Comparison of ENCODE assay signal across 1 cellular context in genomic region chr2:202494300-202494699, GRCh38.
TF ChIP-seq lines count a peak whose summit lies in the region.

No MANE protein-coding gene starts in this region.

TF ChIP-seq in HepG2, 621 proteins besides CTCF, POLR2A, EP300 and RAD21 (continued from another document and continues in another):
- TF ChIP-seq ELK4 (CRISPR knock-in tag; IDR thresholded peaks at IDR 0.05; ENCODE audit: borderline replicate concordance): no peak
- no peak for TF ChIP-seq E2F1 (CRISPR knock-in tag; IDR thresholded peaks at IDR 0.05)
- TF ChIP-seq MED8 (CRISPR knock-in tag; IDR thresholded peaks at IDR 0.05; ENCODE audit: insufficient replicate concordance): no peak
- TF ChIP-seq SOX5 (CRISPR knock-in tag; IDR thresholded peaks at IDR 0.05; ENCODE audit: borderline replicate concordance): peak; percentile 94
- TF ChIP-seq NR1H2 (CRISPR knock-in tag; IDR thresholded peaks at IDR 0.05; ENCODE audit: borderline replicate concordance, low read depth): no peak
- no peak for TF ChIP-seq NFE2 (CRISPR knock-in tag; IDR thresholded peaks at IDR 0.05)
- no peak for TF ChIP-seq KMT2B (CRISPR knock-in tag; IDR thresholded peaks at IDR 0.05)
- TF ChIP-seq KLF13 (CRISPR knock-in tag; IDR thresholded peaks at IDR 0.05): no peak
- TF ChIP-seq ASH2L (IDR thresholded peaks at IDR 0.05; ENCODE audit: insufficient read length, low read depth, low read length): peak; percentile 76
- TF ChIP-seq AFF4 (CRISPR knock-in tag; IDR thresholded peaks at IDR 0.05): no peak
- TF ChIP-seq ZSCAN5A (CRISPR knock-in tag; IDR thresholded peaks at IDR 0.05; ENCODE audit: borderline replicate concordance): no peak
- TF ChIP-seq FIP1L1 (IDR thresholded peaks at IDR 0.05; ENCODE audit: borderline replicate concordance, insufficient read depth, low read depth, low read length): no peak
- no peak for TF ChIP-seq HNRNPH1 (optimal IDR thresholded peaks at IDR 0.05; ENCODE audit: low read depth, low read length)
- no peak for TF ChIP-seq PCBP2 (optimal IDR thresholded peaks at IDR 0.05; ENCODE audit: low read depth, low read length, poor library complexity, severe bottlenecking)
- no peak for TF ChIP-seq ZNF83 (CRISPR knock-in tag; IDR thresholded peaks at IDR 0.05; ENCODE audit: borderline replicate concordance)
- TF ChIP-seq JDP2 (CRISPR knock-in tag; IDR thresholded peaks at IDR 0.05; ENCODE audit: borderline replicate concordance): no peak
- peak; percentile 84 for TF ChIP-seq HDAC2 (CRISPR knock-in tag; IDR thresholded peaks at IDR 0.05)
- TF ChIP-seq ZNF816 (CRISPR knock-in tag; IDR thresholded peaks at IDR 0.05; ENCODE audit: borderline replicate concordance): peak; percentile 86
- no peak for TF ChIP-seq BHLHE40 (IDR thresholded peaks at IDR 0.05; ENCODE audit: low read length)
- TF ChIP-seq ZFP82 (CRISPR knock-in tag; IDR thresholded peaks at IDR 0.05; ENCODE audit: borderline replicate concordance): no peak
- TF ChIP-seq ZNF205 (CRISPR knock-in tag; IDR thresholded peaks at IDR 0.05): no peak
- no peak for TF ChIP-seq ZBTB33 (CRISPR knock-in tag; IDR thresholded peaks at IDR 0.05)
- no peak for TF ChIP-seq KLF9 (CRISPR knock-in tag; IDR thresholded peaks at IDR 0.05; ENCODE audit: low read depth)
- TF ChIP-seq TMF1 (CRISPR knock-in tag; IDR thresholded peaks at IDR 0.05; ENCODE audit: low read depth): no peak
- TF ChIP-seq MBD4 (IDR thresholded peaks at IDR 0.05; ENCODE audit: borderline replicate concordance, low read length): no peak; the same call in 1 of the 2 replicates
- peak; percentile 55; the same call in 1 of the 2 replicates for TF ChIP-seq ZNF792 (CRISPR knock-in tag; IDR thresholded peaks at IDR 0.05)
- TF ChIP-seq DR1 (CRISPR knock-in tag; IDR thresholded peaks at IDR 0.05): no peak
- TF ChIP-seq BRCA1 (CRISPR knock-in tag; IDR thresholded peaks at IDR 0.05): no peak
- no peak for TF ChIP-seq DNMT3B (CRISPR knock-in tag; conservative IDR thresholded peaks at IDR 0.05)
- peak; percentile 53; the same call in 1 of the 2 replicates for TF ChIP-seq ZNF232 (CRISPR knock-in tag; IDR thresholded peaks at IDR 0.05; ENCODE audit: borderline replicate concordance)
- TF ChIP-seq ZNF512B (CRISPR knock-in tag; IDR thresholded peaks at IDR 0.05; ENCODE audit: borderline replicate concordance): no peak
- no peak for TF ChIP-seq ZNF883 (CRISPR knock-in tag; IDR thresholded peaks at IDR 0.05; ENCODE audit: not compliant biosample characterization)
- TF ChIP-seq SMAD9 (CRISPR knock-in tag; IDR thresholded peaks at IDR 0.05): no peak
- TF ChIP-seq ZNF225 (CRISPR knock-in tag; IDR thresholded peaks at IDR 0.05): no peak
- peak; percentile 89 for TF ChIP-seq CEBPB (IDR thresholded peaks at IDR 0.05; ENCODE audit: borderline replicate concordance, low read depth, low read length)
- peak; percentile 68 for TF ChIP-seq CCDC6 (CRISPR knock-in tag; IDR thresholded peaks at IDR 0.05)
- peak; percentile 91 for TF ChIP-seq MNT (IDR thresholded peaks at IDR 0.05)
- peak; percentile 98 for TF ChIP-seq SAP130 (CRISPR knock-in tag; IDR thresholded peaks at IDR 0.05; ENCODE audit: low read depth)
- peak; percentile 82 for TF ChIP-seq SALL1 (CRISPR knock-in tag; IDR thresholded peaks at IDR 0.05)
- TF ChIP-seq MATR3 (CRISPR knock-in tag; IDR thresholded peaks at IDR 0.05): no peak
- TF ChIP-seq HNF4A (CRISPR knock-in tag; IDR thresholded peaks at IDR 0.05): no peak
- TF ChIP-seq RCOR2 (CRISPR knock-in tag; IDR thresholded peaks at IDR 0.05): peak; percentile 56; the same call in 1 of the 2 replicates
- TF ChIP-seq ARID3A (IDR thresholded peaks at IDR 0.05; ENCODE audit: low read depth, low read length): peak; percentile 93
- TF ChIP-seq RARG (CRISPR knock-in tag; IDR thresholded peaks at IDR 0.05; ENCODE audit: low read depth): no peak
- TF ChIP-seq ZNF891 (CRISPR knock-in tag; IDR thresholded peaks at IDR 0.05): no peak
- TF ChIP-seq KDM3A (CRISPR knock-in tag; IDR thresholded peaks at IDR 0.05; ENCODE audit: low read depth): no peak
- no peak for TF ChIP-seq SNAPC5 (CRISPR knock-in tag; IDR thresholded peaks at IDR 0.05; ENCODE audit: borderline replicate concordance)
- TF ChIP-seq ZNF607 (CRISPR knock-in tag; IDR thresholded peaks at IDR 0.05; ENCODE audit: borderline replicate concordance): no peak
- TF ChIP-seq BORCS8-MEF2B (CRISPR knock-in tag; IDR thresholded peaks at IDR 0.05): no peak
- TF ChIP-seq ZNF737 (CRISPR knock-in tag; IDR thresholded peaks at IDR 0.05; ENCODE audit: borderline replicate concordance): no peak
- no peak for TF ChIP-seq U2AF2 (IDR thresholded peaks at IDR 0.05; ENCODE audit: low read depth, low read length)
- peak; percentile 91 for TF ChIP-seq BCL6 (CRISPR knock-in tag; IDR thresholded peaks at IDR 0.05)
- no peak for TF ChIP-seq SIX1 (CRISPR knock-in tag; IDR thresholded peaks at IDR 0.05; ENCODE audit: borderline replicate concordance)
- 0 out of 2 replicates have a peak, but pooled peaks have one; percentile 33 for TF ChIP-seq CBX5 (CRISPR knock-in tag; IDR thresholded peaks at IDR 0.05; ENCODE audit: borderline replicate concordance)
- peak; percentile 56; the same call in 1 of the 2 replicates for TF ChIP-seq ARID2 (CRISPR knock-in tag; IDR thresholded peaks at IDR 0.05; ENCODE audit: borderline replicate concordance)
- no peak for TF ChIP-seq NKX3-1 (CRISPR knock-in tag; IDR thresholded peaks at IDR 0.05)
